Comparison of ENCODE assay signal across 8 cellular contexts in genomic region chr12:6492838-6493579, GRCh38. TPM values are rescaled to one million over a fixed set of nuclear protein-coding genes. Genes with fewer than 3 reads are reported as not detected.
A peak's percentile ranks its signal among the peaks of the same experiment; 100 is the strongest.
DNase-seq lines count a peak whose midpoint lies in the region; ATAC-seq and TF ChIP-seq lines count a peak whose summit lies in the region.

TSS of gene MRPL51 (minus strand) at chr12:6493262. CDS start at chr12:6493136, 126 bp downstream.

- H3K4me1 Mint-ChIP-seq in H9 (peaks cover 20 to 23% of the 10 kb centered on the region in 2 experiments), nephron (peaks cover 27% of the 10 kb centered on the region)

- H3K9me3 Mint-ChIP-seq in H9 (no peaks in the 10 kb centered on the region), nephron (no peaks in the 10 kb centered on the region)

- H2BK20ac ChIP-seq in H9 (ENCODE audit: low read depth, low read length, poor library complexity, severe bottlenecking) = no peak within 1 kb of the TSS

- H3K9me2 ChIP-seq in MM.1S (replicated peaks; ENCODE audit: insufficient read depth, low read length) = no peaks in the 10 kb centered on the region

- DNase-seq in ELR (ENCODE audit: low read depth) (peak; percentile 97), H9 (peak; percentile 99), MM.1S (peak; percentile 97), SHP77 treated with DMSO at 0.1 percent for 48 hours (lab: John Stamatoyannopoulos, UW) (peak; percentile 28), fibroblast of the aortic adventitia (ENCODE audit: low read depth) (peak; percentile 90)
- DNase-seq in activated effector memory CD4-positive, alpha-beta T cell treated with anti-CD3 and anti-CD28 coated beads, Interleukin-2, amount 50 U/mL, for 16 hours = peak; percentile 99
- peak; percentile 100 for DNase-seq in stimulated activated naive CD8-positive, alpha-beta T cell treated with anti-CD3 and anti-CD28 coated beads, Interleukin-15, Interleukin-2, amounts not matched to agents 100 U/mL and 50 U/mL, for 24 hours

- H2AK5ac ChIP-seq in H9 (ENCODE audit: insufficient read length, low read length) = no peak within 1 kb of the TSS

- H3K4me3 ChIP-seq in MM.1S (ENCODE audit: low read length) (peak within 1 kb of the TSS; percentile 85), fibroblast of the aortic adventitia (ENCODE audit: low read depth, low read length) (peak within 1 kb of the TSS; percentile 79)

- no peak within 1 kb of the TSS; the same call in 1 of the 2 replicates for H3K4ac ChIP-seq in H9 (ENCODE audit: low read depth, low read length)

- H3K27ac ChIP-seq in H9 (ENCODE audit: insufficient read length, low read depth, low read length) = peak within 1 kb of the TSS; percentile 96
- peak within 1 kb of the TSS; percentile 95 for H3K27ac ChIP-seq in MM.1S (ENCODE audit: low read length)

- peak within 1 kb of the TSS; percentile 96 for H4K5ac ChIP-seq in H9 (ENCODE audit: insufficient read length, low read depth, low read length)

- H3K27ac Mint-ChIP-seq in H9 (peak within 1 kb of the TSS; percentile 95 to 100 (median 99)), nephron (peak within 1 kb of the TSS; percentile 97 to 99 (median 99))

- H3T11ph ChIP-seq in H9 (ENCODE audit: low read length) = peak within 1 kb of the TSS; percentile 46

- H2BK12ac ChIP-seq in H9 (ENCODE audit: insufficient read length, low read depth, low read length) = peak within 1 kb of the TSS; percentile 40

- H3K27me3 Mint-ChIP-seq in H9 (ENCODE audit: low read depth) (no peaks in the 10 kb centered on the region), nephron (ENCODE audit: low read depth) (no peaks in the 10 kb centered on the region)

- no peak within 1 kb of the TSS for H2BK120ac ChIP-seq in H9 (ENCODE audit: low read depth, low read length, poor library complexity, severe bottlenecking)

- H3K9ac ChIP-seq in H9 (ENCODE audit: extremely low read depth, insufficient read length, low read length) (peak within 1 kb of the TSS; percentile 99), MM.1S (ENCODE audit: low read length) (peak within 1 kb of the TSS; percentile 86)

- peak within 1 kb of the TSS; percentile 75 for H3K56ac ChIP-seq in H9 (ENCODE audit: insufficient read length, low read depth, low read length)

- H4K20me1 ChIP-seq in H9 (ENCODE audit: control insufficient read depth, insufficient read depth, insufficient read length) = no peaks in the 10 kb centered on the region
- H4K20me1 ChIP-seq in MM.1S (ENCODE audit: insufficient read depth, low read length) = no peaks in the 10 kb centered on the region

- TF ChIP-seq CTCF in H9 (conservative IDR thresholded peaks at IDR 0.05) (no peak), MM.1S (IDR thresholded peaks at IDR 0.05; ENCODE audit: low read length) (no peak), fibroblast of the aortic adventitia (IDR thresholded peaks at IDR 0.05; ENCODE audit: insufficient read depth, low read length) (no peak), nephron (IDR thresholded peaks at IDR 0.05; ENCODE audit: unreplicated experiment in 3 of 3) (no peak)

- WGBS in H9 (ENCODE audit: extremely low coverage, insufficient read length, low lambda C conversion rate) = no CpG with 5 or more reads among the region's 41 CpGs

- peak; percentile 82 for ATAC-seq in stimulated activated naive CD8-positive, alpha-beta T cell treated with anti-CD3 and anti-CD28 coated beads, Interleukin-15, Interleukin-2, amounts not matched to agents 100 U/mL and 50 U/mL, for 24 hours

- H3K36me3 Mint-ChIP-seq in H9 (ENCODE audit: insufficient read depth in 1 of 3, low read depth in 3 of 3) (peaks cover 18 to 38% (median 36%) of the 10 kb centered on the region in 3 experiments), nephron (ENCODE audit: low read depth) (peaks cover 16% of the 10 kb centered on the region)

- H3K27me3 ChIP-seq in H9 (ENCODE audit: insufficient read depth, low read length) = no peaks in the 10 kb centered on the region
- H3K27me3 ChIP-seq in MM.1S (replicated peaks; ENCODE audit: insufficient read depth, low read length) = no peaks in the 10 kb centered on the region

- H4K91ac ChIP-seq in H9 (ENCODE audit: insufficient read length, low read depth, low read length) = no peak within 1 kb of the TSS

- H3K4me2 ChIP-seq in H9 (ENCODE audit: insufficient read depth, insufficient read length, low read length) (peak within 1 kb of the TSS; percentile 100), MM.1S (ENCODE audit: low read depth, low read length) (peak within 1 kb of the TSS; percentile 86)

- H3K9me3 ChIP-seq in H9 (ENCODE audit: control insufficient read depth, low read depth, low read length) (no peaks in the 10 kb centered on the region), MM.1S (replicated peaks; ENCODE audit: insufficient read depth, low read length) (no peaks in the 10 kb centered on the region)

- H3K79me2 ChIP-seq in H9 (ENCODE audit: insufficient read depth, low read length) (peaks cover 4% of the 10 kb centered on the region; the same call in 1 of the 2 replicates), MM.1S (ENCODE audit: low read length) (peaks cover 53% of the 10 kb centered on the region)

- peak within 1 kb of the TSS; percentile 74 for H2AFZ ChIP-seq in H9 (ENCODE audit: low read length)
- peak within 1 kb of the TSS; percentile 83 for H2AFZ ChIP-seq in MM.1S (ENCODE audit: low read length)

- peak within 1 kb of the TSS; percentile 93; the same call in 1 of the 2 replicates for H3K14ac ChIP-seq in H9 (ENCODE audit: insufficient read depth, low read length)

- H3K23ac ChIP-seq in H9 (ENCODE audit: insufficient read length, low read depth, low read length) = no peak within 1 kb of the TSS

- H3K79me1 ChIP-seq in H9 (ENCODE audit: insufficient read depth, low read depth, low read length, poor library complexity, severe bottlenecking) = peaks cover 8% of the 10 kb centered on the region

- H3K4me3 Mint-ChIP-seq in H9 = peak within 1 kb of the TSS; percentile 91 to 97
- H3K4me3 Mint-ChIP-seq in nephron = peak within 1 kb of the TSS; percentile 89 to 97 (median 90)

- peak within 1 kb of the TSS; percentile 96 for H3K18ac ChIP-seq in H9 (ENCODE audit: insufficient read length, low read depth, low read length)

- H3K36me3 ChIP-seq in MM.1S (replicated peaks; ENCODE audit: insufficient read depth, low read length) = no peaks in the 10 kb centered on the region; the same call in 1 of the 2 replicates

- no peak within 1 kb of the TSS for H4K8ac ChIP-seq in H9 (replicated peaks; ENCODE audit: insufficient read length, low read depth, low read length)

- peaks cover 9% of the 10 kb centered on the region for H3K23me2 ChIP-seq in H9 (ENCODE audit: insufficient read length, low read depth, low read length, poor library complexity, severe bottlenecking)

- peak within 1 kb of the TSS; percentile 96 for H2BK5ac ChIP-seq in H9 (ENCODE audit: insufficient read length, low read length)

- H3K4me1 ChIP-seq in H9 (ENCODE audit: insufficient read depth, low read length) = 0 out of 2 replicates have a peak, but pooled peaks cover 2% of the 10 kb centered on the region
- H3K4me1 ChIP-seq in MM.1S (ENCODE audit: low read length) = peaks cover 16% of the 10 kb centered on the region

- H2BK15ac ChIP-seq in H9 (ENCODE audit: low read depth, low read length) = no peak within 1 kb of the TSS

- H3F3A ChIP-seq in MM.1S (ENCODE audit: insufficient read depth, low read length) = peaks cover 10% of the 10 kb centered on the region

RNA-seq across cellular contexts. Expression of gene MRPL51, which starts in this region (rescaled TPM):
- 321 and 329 TPM in 2 replicates for total RNA-seq in H9 (2021)
- total RNA-seq in fibroblast of the aortic adventitia (ENCODE audit: low replicate concordance) = 113 and 167 TPM in 2 replicates

Comparison
In these comparisons a context has a peak if more than half of its experiments do, and no peak if none do; other contexts are left out.
1. Peak in every context shown above with its lines: DNase-seq, ATAC-seq, H3K4me3 ChIP-seq and H3K27ac ChIP-seq.
2. DNase-seq: peak in every context shown above with its lines; median percentile 100 in stimulated activated naive CD8-positive, alpha-beta T cell treated with anti-CD3 and anti-CD28 coated beads, Interleukin-15, Interleukin-2, amounts not matched to agents 100 U/mL and 50 U/mL, for 24 hours; 99 in H9; 99 in activated effector memory CD4-positive, alpha-beta T cell treated with anti-CD3 and anti-CD28 coated beads, Interleukin-2, amount 50 U/mL, for 16 hours; 97 in ELR; 97 in MM.1S; 90 in fibroblast of the aortic adventitia; 28 in SHP77 treated with DMSO at 0.1 percent for 48 hours.